19 cellular contexts compared by ENCODE assay signal in genomic region chr12:26090853-26091510, GRCh38. TPM values are rescaled to one million over a fixed set of nuclear protein-coding genes. Genes with fewer than 3 reads are reported as not detected.
A peak's percentile ranks its signal among the peaks of the same experiment; 100 is the strongest.
DNase-seq lines count a peak whose midpoint lies in the region; ATAC-seq, FAIRE-seq and TF ChIP-seq lines count a peak whose summit lies in the region.
"Had no signal": no experiment of that assay in that cellular context is flagged by ENCODE, and none has a peak within 500 bp of the region (broad histone marks: within the 10 kb centered on the region; RNA-seq: fewer than 3 reads in every experiment).

No MANE protein-coding gene starts in this region.

- DNase-seq in HepG2 (ENCODE audit: low spot score) (peak; percentile 7), right lobe of liver (no peak), RWPE1 (ENCODE audit: low spot score) (peak; percentile 41), islet precursor cell (peak; percentile 95), NCI-H187 treated with DMSO at 0.1 percent for 48 hours (lab: John Stamatoyannopoulos, UW) (no peak)
- DNase-seq in activated T-cell treated with anti-CD3 and anti-CD28 coated beads, Interleukin-2, amount 50 U/mL, for 24 hours, result no peak
- DNase-seq in stimulated activated naive CD8-positive, alpha-beta T cell treated with anti-CD3 and anti-CD28 coated beads, Interleukin-15, Interleukin-2, amounts not matched to agents 100 U/mL and 50 U/mL, for 24 hours, result no peak
- DNase-seq: activated CD4-positive, alpha-beta memory T cell treated with anti-CD3 and anti-CD28 coated beads, Interleukin-2, amount 10 ng/mL, durations not matched to agents 7 days and 5 days; adrenal gland; CD4-positive, alpha-beta memory T cell; NCI-H146; NCI-H446 treated with DMSO at 0.1 percent for 48 hours; stimulated activated naive B cell treated with anti-CD40 and anti-IgM and Interleukin-4, amounts not matched to agents 10 μg/mL and 1 μg/mL and 100 μg/mL, for 72 hours; upper lobe of left lung had no signal

- H3K4me3 Mint-ChIP-seq in activated T-cell treated with anti-CD3 and anti-CD28 coated beads, Interleukin-2, amount 50 U/mL, for 24 hours, result no peak overlapping the region
- H3K4me3 Mint-ChIP-seq: activated CD4-positive, alpha-beta memory T cell treated with anti-CD3 and anti-CD28 coated beads, Interleukin-2, amount 10 ng/mL, durations not matched to agents 7 days and 5 days; activated T-helper 1 cell treated with anti-CD3 and anti-CD28 coated beads, Interleukin-12 subunit alpha, Interleukin-12 subunit beta, Interleukin-2, Interleukin-4 antibody, amounts not matched to agents 30 ng/mL and 10 ng/mL and 1 ng/mL, durations not matched to agents 14 hours and 24 hours and 36 hours; CD4-positive, alpha-beta memory T cell; stimulated activated naive B cell treated with anti-CD40 and anti-IgM and Interleukin-4, amounts not matched to agents 10 μg/mL and 1 μg/mL and 100 μg/mL, for 72 hours had no signal

- no peaks in the 10 kb centered on the region for H3K79me2 ChIP-seq in HepG2 (ENCODE audit: insufficient read depth, low read length)

- no peaks in the 10 kb centered on the region for H3K27me3 ChIP-seq in HepG2 (ENCODE audit: control insufficient read depth in 1 of 2, insufficient read depth in 2 of 2, low read length in 2 of 2)
- no peaks in the 10 kb centered on the region for H3K27me3 ChIP-seq in right lobe of liver
- H3K27me3 ChIP-seq: adrenal gland, gastroesophageal sphincter, upper lobe of left lung had no signal

- TF ChIP-seq CTCF in HepG2 (CRISPR knock-in tag; IDR thresholded peaks at IDR 0.05) (no peak), right lobe of liver (IDR thresholded peaks at IDR 0.05) (no peak), RWPE1 (conservative IDR thresholded peaks at IDR 0.05; ENCODE audit: low read depth) (no peak)

- no peaks in the 10 kb centered on the region for H3K27me3 Mint-ChIP-seq in activated T-cell treated with anti-CD3 and anti-CD28 coated beads, Interleukin-2, amount 50 U/mL, for 24 hours
- H3K27me3 Mint-ChIP-seq: activated CD4-positive, alpha-beta memory T cell treated with anti-CD3 and anti-CD28 coated beads, Interleukin-2, amount 10 ng/mL, durations not matched to agents 7 days and 5 days; stimulated activated naive B cell treated with anti-CD40 and anti-IgM and Interleukin-4, amounts not matched to agents 10 μg/mL and 1 μg/mL and 100 μg/mL, for 72 hours had no signal

- TF ChIP-seq POLR2A in HepG2 (IDR thresholded peaks at IDR 0.05; ENCODE audit: insufficient read depth in 1 of 2, low read depth in 2 of 2, low read length in 2 of 2), result no peak
- TF ChIP-seq POLR2A in right lobe of liver (IDR thresholded peaks at IDR 0.05), result no peak

- H4K20me1 ChIP-seq in HepG2 (ENCODE audit: insufficient read depth, low read length), result no peaks in the 10 kb centered on the region

- no peak for ATAC-seq in HepG2
- no peak for ATAC-seq in right lobe of liver
- no peak for ATAC-seq in stimulated activated naive CD8-positive, alpha-beta T cell treated with anti-CD3 and anti-CD28 coated beads, Interleukin-15, Interleukin-2, amounts not matched to agents 100 U/mL and 50 U/mL, for 24 hours
- ATAC-seq in GM19463 (IDR thresholded peaks at IDR 0.05; ENCODE audit: unreplicated experiment), result no peak
- ATAC-seq: gastroesophageal sphincter; stimulated activated naive B cell treated with anti-CD40 and anti-IgM and Interleukin-4, amounts not matched to agents 10 μg/mL and 1 μg/mL and 100 μg/mL, for 72 hours had no signal

- H3K36me3 ChIP-seq in HepG2 (replicated peaks in 1 of 2; ENCODE audit: control insufficient read depth in 1 of 2, insufficient read depth in 2 of 2, low read length in 2 of 2) (no peaks in the 10 kb centered on the region), right lobe of liver (no peaks in the 10 kb centered on the region)
- H3K36me3 ChIP-seq: adrenal gland, gastroesophageal sphincter, upper lobe of left lung had no signal

- in situ Hi-C loops in HepG2 (cut with HindIII; ENCODE audit: extremely low pct_ligation_motif_present, low pct_unique_long_range_greater_than_20kb), result no loop called here

- H3K27ac Mint-ChIP-seq in activated T-cell treated with anti-CD3 and anti-CD28 coated beads, Interleukin-2, amount 50 U/mL, for 24 hours, result no peak overlapping the region
- H3K27ac Mint-ChIP-seq: activated CD4-positive, alpha-beta memory T cell treated with anti-CD3 and anti-CD28 coated beads, Interleukin-2, amount 10 ng/mL, durations not matched to agents 7 days and 5 days; activated T-helper 1 cell treated with anti-CD3 and anti-CD28 coated beads, Interleukin-12 subunit alpha, Interleukin-12 subunit beta, Interleukin-2, Interleukin-4 antibody, amounts not matched to agents 30 ng/mL and 10 ng/mL and 1 ng/mL, durations not matched to agents 14 hours and 24 hours and 36 hours; CD4-positive, alpha-beta memory T cell; stimulated activated naive B cell treated with anti-CD40 and anti-IgM and Interleukin-4, amounts not matched to agents 10 μg/mL and 1 μg/mL and 100 μg/mL, for 72 hours had no signal

- H3K9me3 ChIP-seq in HepG2 (ENCODE audit: low read length), result no peaks in the 10 kb centered on the region
- no peaks in the 10 kb centered on the region for H3K9me3 ChIP-seq in right lobe of liver
- H3K9me3 ChIP-seq: adrenal gland, gastroesophageal sphincter, upper lobe of left lung had no signal

- no peak overlapping the region for H3K4me2 ChIP-seq in HepG2 (ENCODE audit: low read depth, low read length)

- CTCF ChIA-PET in HepG2 (lab: Yijun Ruan, JAX; ENCODE audit: low intra/inter-chr PET ratio, low total read pairs), result no interaction called here
- CTCF ChIA-PET in RWPE1 (lab: Yijun Ruan, JAX), result interaction anchor here (0.9 kb wide), 1 partner anchor 10 kb away, joined by 4 read pairs; no protein-coding TSS in a partner anchor

- no peak overlapping the region for H2AFZ ChIP-seq in HepG2 (ENCODE audit: low read length)

- H3K9ac ChIP-seq in HepG2 (ENCODE audit: insufficient read depth, low read depth, low read length), result no peak overlapping the region

- BruUV-seq in HepG2 (replicated peaks; lab: Mats Ljungman, UMichigan), result no TSS peak

- H3K4me1 Mint-ChIP-seq in activated T-cell treated with anti-CD3 and anti-CD28 coated beads, Interleukin-2, amount 50 U/mL, for 24 hours (ENCODE audit: low read depth), result peaks cover 2% of the 10 kb centered on the region
- H3K4me1 Mint-ChIP-seq: activated CD4-positive, alpha-beta memory T cell treated with anti-CD3 and anti-CD28 coated beads, Interleukin-2, amount 10 ng/mL, durations not matched to agents 7 days and 5 days; CD4-positive, alpha-beta memory T cell had no signal

- no peak for TF ChIP-seq RAD21 in HepG2 (CRISPR knock-in tag; IDR thresholded peaks at IDR 0.05)

- no peak for FAIRE-seq in HepG2 (lab: Jason Lieb, UNC)

- WGBS in HepG2 (ENCODE audit: low lambda C conversion rate), result 50% methylated on average over 11 of the region's 11 CpGs
- 82% methylated on average over 9 of the region's 11 CpGs for WGBS in right lobe of liver (ENCODE audit: insufficient coverage, low coverage, low lambda C conversion rate, missing lambda C conversion rate)

- no peak for TF ChIP-seq EP300 in HepG2 (IDR thresholded peaks at IDR 0.05; ENCODE audit: low read depth in 2 of 2, low read length in 2 of 2)
- TF ChIP-seq EP300 in HepG2 (CRISPR knock-in tag; IDR thresholded peaks at IDR 0.05; ENCODE audit: borderline replicate concordance), result no peak

- intact Hi-C loops in HepG2 (cut with micrococcal nuclease; ENCODE audit: unreplicated experiment) (no loop called here), right lobe of liver (cut with DNase I) (no loop called here)

- H3K4me1 ChIP-seq in HepG2 (ENCODE audit: insufficient read depth, low read length), result peaks cover 5% of the 10 kb centered on the region
- H3K4me1 ChIP-seq in right lobe of liver, result no peaks in the 10 kb centered on the region
- H3K4me1 ChIP-seq: adrenal gland, gastroesophageal sphincter, upper lobe of left lung had no signal

- no peak overlapping the region for H3K27ac ChIP-seq in HepG2 (ENCODE audit: extremely low read length, insufficient read depth, low read length)
- no peak overlapping the region for H3K27ac ChIP-seq in right lobe of liver
- no peak overlapping the region for H3K27ac ChIP-seq in RWPE1
- H3K27ac ChIP-seq: adrenal gland, gastroesophageal sphincter, skin epidermis, upper lobe of left lung had no signal

- no peaks in the 10 kb centered on the region for H3K36me3 Mint-ChIP-seq in activated T-cell treated with anti-CD3 and anti-CD28 coated beads, Interleukin-2, amount 50 U/mL, for 24 hours (ENCODE audit: low read depth)
- H3K36me3 Mint-ChIP-seq: CD4-positive, alpha-beta memory T cell; stimulated activated naive B cell treated with anti-CD40 and anti-IgM and Interleukin-4, amounts not matched to agents 10 μg/mL and 1 μg/mL and 100 μg/mL, for 72 hours had no signal

- POLR2A ChIA-PET in HepG2 (lab: Yijun Ruan, JAX) (no interaction called here), RWPE1 (lab: Yijun Ruan, JAX; ENCODE audit: low non-redundant PET) (no interaction called here)

- H3K4me3 ChIP-seq in HepG2 (replicated peaks in 1 of 3; ENCODE audit: insufficient read depth in 1 of 3, low read depth in 2 of 3, low read length in 3 of 3) (no peak overlapping the region), right lobe of liver (no peak overlapping the region)
- H3K4me3 ChIP-seq: adrenal gland, gastroesophageal sphincter, skin epidermis, upper lobe of left lung had no signal

- no peaks in the 10 kb centered on the region for H3K9me3 Mint-ChIP-seq in activated T-cell treated with anti-CD3 and anti-CD28 coated beads, Interleukin-2, amount 50 U/mL, for 24 hours
- H3K9me3 Mint-ChIP-seq: activated CD4-positive, alpha-beta memory T cell treated with anti-CD3 and anti-CD28 coated beads, Interleukin-2, amount 10 ng/mL, durations not matched to agents 7 days and 5 days; activated T-helper 1 cell treated with anti-CD3 and anti-CD28 coated beads, Interleukin-12 subunit alpha, Interleukin-12 subunit beta, Interleukin-2, Interleukin-4 antibody, amounts not matched to agents 30 ng/mL and 10 ng/mL and 1 ng/mL, durations not matched to agents 14 hours and 24 hours and 36 hours; CD4-positive, alpha-beta memory T cell; stimulated activated naive B cell treated with anti-CD40 and anti-IgM and Interleukin-4, amounts not matched to agents 10 μg/mL and 1 μg/mL and 100 μg/mL, for 72 hours had no signal

RNA-seq across cellular contexts. Expression of gene BHLHE41, which starts 33.9 kb away (rescaled TPM):
- total RNA-seq in HepG2 (2016; rRNA removed; fragmentation: Illumina TruSeq; extraction: Trizol) (not detected in 2 replicates), right lobe of liver (1 to 10 TPM in 2 of 6 experiments, under 1 TPM in 4; 0.43 to 1.3 (median 0.84) TPM)
- not detected in 2 replicates for total RNA-seq in HepG2 (2016; cell fraction: cytosol; rRNA removed; fragmentation: Illumina TruSeq; extraction: Trizol; ENCODE audit: low read depth)
- total RNA-seq in HepG2 (2016; cell fraction: insoluble cytoplasmic fraction; rRNA removed; fragmentation: Illumina TruSeq; extraction: Trizol), result not detected in 2 replicates
- not detected in 2 replicates for total RNA-seq in HepG2 (2016; cell fraction: membrane; rRNA removed; fragmentation: Illumina TruSeq; extraction: Trizol)
- not detected in 2 replicates for total RNA-seq in HepG2 (2016; cell fraction: nucleus; rRNA removed; fragmentation: Illumina TruSeq; extraction: Trizol)
- polyA plus RNA-seq in HepG2 (2011; rRNA removed), result 0.03 and 0.13 TPM in 2 replicates
- polyA plus RNA-seq in HepG2 (2011; cell fraction: cytosol; rRNA removed), result 0.01 TPM in 2 replicates
- 0.08 and 0.40 TPM in 2 replicates for polyA plus RNA-seq in HepG2 (2011; cell fraction: nucleus; rRNA removed)
- polyA plus RNA-seq in HepG2 (2012), result not detected in 2 replicates
- polyA plus RNA-seq in HepG2 (2016; cell fraction: cytosol; fragmentation: Illumina TruSeq; extraction: Trizol; ENCODE audit: low read depth), result not detected in 2 replicates
- not detected in 2 replicates for polyA plus RNA-seq in HepG2 (2016; cell fraction: insoluble cytoplasmic fraction; fragmentation: Illumina TruSeq; extraction: Trizol; ENCODE audit: low read depth)
- not detected in 2 replicates for polyA plus RNA-seq in HepG2 (2016; cell fraction: membrane; fragmentation: Illumina TruSeq; extraction: Trizol; ENCODE audit: low read depth)
- polyA plus RNA-seq in HepG2 (2016; cell fraction: nucleus; fragmentation: Illumina TruSeq; extraction: Trizol; ENCODE audit: insufficient read depth, low read depth), result 0.15 TPM in 1 of 2 replicates, not detected in the other
- polyA minus RNA-seq in HepG2 (2011; rRNA and poly(A)+ RNA removed; ENCODE audit: low replicate concordance), result 0.06 TPM in 1 of 2 replicates, not detected in the other
- polyA minus RNA-seq in HepG2 (2011; cell fraction: cytosol; rRNA and poly(A)+ RNA removed), result not detected in 2 replicates
- not detected in 2 replicates for polyA minus RNA-seq in HepG2 (2011; cell fraction: nucleus; rRNA and poly(A)+ RNA removed)
- total RNA-seq: activated CD4-positive, alpha-beta memory T cell treated with anti-CD3 and anti-CD28 coated beads, Interleukin-2, amount 10 ng/mL, durations not matched to agents 7 days and 5 days; activated T-helper 1 cell treated with anti-CD3 and anti-CD28 coated beads, Interleukin-12 subunit alpha, Interleukin-12 subunit beta, Interleukin-2, Interleukin-4 antibody, amounts not matched to agents 30 ng/mL and 10 ng/mL and 1 ng/mL, durations not matched to agents 14 hours and 24 hours and 36 hours; OCI-LY7 had no signal
- polyA plus RNA-seq: CD4-positive, alpha-beta memory T cell had no signal

Comparison
In these comparisons a context has a peak if more than half of its experiments do, and no peak if none do; other contexts are left out.
1. DNase-seq: peak in HepG2 (single experiment), RWPE1 (single experiment) and islet precursor cell (single experiment); none in right lobe of liver (0 of 3), activated T-cell treated with anti-CD3 and anti-CD28 coated beads, Interleukin-2, amount 50 U/mL, for 24 hours (single experiment), stimulated activated naive CD8-positive, alpha-beta T cell treated with anti-CD3 and anti-CD28 coated beads, Interleukin-15, Interleukin-2, amounts not matched to agents 100 U/mL and 50 U/mL, for 24 hours (single experiment) and NCI-H187 treated with DMSO at 0.1 percent for 48 hours (single experiment).